ENCODE assay signal across 10 cellular contexts in the genomic region with DNA sequence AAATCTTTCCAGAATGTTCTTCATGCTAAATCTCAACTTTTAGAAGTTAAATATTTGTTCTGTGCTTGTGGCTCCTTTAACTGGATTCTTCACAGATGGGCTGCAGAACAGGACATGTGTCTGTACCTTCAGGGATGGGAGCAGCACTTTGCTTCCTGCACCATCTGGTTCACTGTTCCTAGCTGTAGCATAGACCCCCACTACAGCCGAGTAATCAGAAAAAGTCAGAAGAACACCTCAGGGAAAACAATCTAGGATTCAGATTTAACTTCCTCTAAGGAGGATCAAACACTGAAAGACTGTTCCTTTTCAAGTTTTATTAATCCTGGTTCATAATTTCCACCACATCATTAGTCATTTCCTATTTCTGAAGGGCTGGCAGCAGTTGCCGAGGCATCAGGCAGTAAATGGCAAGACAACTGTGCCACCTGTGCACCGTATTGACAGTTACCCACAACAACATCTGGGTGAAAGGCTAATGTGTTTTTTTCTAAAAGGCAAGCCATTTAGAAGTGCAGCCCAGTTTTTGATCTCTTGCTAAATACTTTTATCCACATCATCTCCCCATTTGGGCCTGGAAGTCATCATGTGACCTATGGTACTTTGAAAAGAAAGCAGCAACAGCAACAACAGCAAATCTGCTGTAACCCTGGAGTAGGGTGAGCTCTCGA.
DNase-seq lines count a peak whose midpoint lies in the region; TF ChIP-seq lines count a peak whose summit lies in the region.
"Had no signal": no experiment of that assay in that cellular context is flagged by ENCODE, and none has a peak within 500 bp of the region (broad histone marks: within the 10 kb centered on the region; RNA-seq: fewer than 3 reads in every experiment).

No MANE protein-coding gene starts in this region.

- H3K9me3 ChIP-seq in MM.1S (replicated peaks; ENCODE audit: insufficient read depth, low read length), result no peaks in the 10 kb centered on the region
- H3K9me3 ChIP-seq: right lobe of liver, thyroid gland had no signal

- H3K36me3 ChIP-seq in MM.1S (replicated peaks; ENCODE audit: insufficient read depth, low read length), result no peaks in the 10 kb centered on the region
- H3K36me3 ChIP-seq: right lobe of liver, thyroid gland had no signal

- TF ChIP-seq CTCF in MM.1S (IDR thresholded peaks at IDR 0.05; ENCODE audit: low read length), result no peak
- no peak for TF ChIP-seq CTCF in epithelial cell of esophagus (IDR thresholded peaks at IDR 0.05; ENCODE audit: insufficient read depth, low read depth, low read length, missing control alignments)
- no peak for TF ChIP-seq CTCF in dorsolateral prefrontal cortex (IDR thresholded peaks at IDR 0.05 in 54 of 56, conservative IDR thresholded peaks at IDR 0.05 in 2 of 56; ENCODE audit: low read depth in 1 of 56, partially characterized antibody in 56 of 56)

- H3K27me3 ChIP-seq in MM.1S (replicated peaks; ENCODE audit: insufficient read depth, low read length), result no peaks in the 10 kb centered on the region
- peaks cover 0 to 4% (median 0%) of the 10 kb centered on the region in 45 donors for H3K27me3 ChIP-seq in dorsolateral prefrontal cortex
- H3K27me3 ChIP-seq: right lobe of liver, thyroid gland had no signal

- no peaks in the 10 kb centered on the region for H3K9me2 ChIP-seq in MM.1S (replicated peaks; ENCODE audit: insufficient read depth, low read length)

- H4K20me1 ChIP-seq in MM.1S (ENCODE audit: insufficient read depth, low read length), result no peaks in the 10 kb centered on the region

- no peak overlapping the region for H3K9ac ChIP-seq in MM.1S (ENCODE audit: low read length)

- intact Hi-C loops in dorsolateral prefrontal cortex (cut with DNase I), result no loop called here

- H3K27ac ChIP-seq in MM.1S (ENCODE audit: low read length), result peak overlapping the region; percentile 60; the same call in 1 of the 2 replicates
- H3K27ac ChIP-seq in dorsolateral prefrontal cortex, result no peak overlapping the region
- H3K27ac ChIP-seq: right lobe of liver, thyroid gland had no signal

- no peak overlapping the region for H2AFZ ChIP-seq in MM.1S (ENCODE audit: low read length)

- no peak overlapping the region for H3K4me3 ChIP-seq in MM.1S (ENCODE audit: low read length)
- H3K4me3 ChIP-seq in epithelial cell of esophagus (ENCODE audit: low read length), result no peak overlapping the region
- no peak overlapping the region for H3K4me3 ChIP-seq in dorsolateral prefrontal cortex
- H3K4me3 ChIP-seq: right lobe of liver, thyroid gland had no signal

- H3K79me2 ChIP-seq in MM.1S (ENCODE audit: low read length), result no peaks in the 10 kb centered on the region

- H3K4me1 ChIP-seq in MM.1S (ENCODE audit: low read length), result peaks cover 14% of the 10 kb centered on the region

- H3K4me2 ChIP-seq in MM.1S (ENCODE audit: low read depth, low read length), result peak overlapping the region; percentile 27; the same call in 1 of the 2 replicates

- DNase-seq in NOMO-1 treated with DMSO at 0.1 percent for 48 hours (lab: John Stamatoyannopoulos, UW; ENCODE audit: unreplicated experiment) (peak; percentile 28), NOMO-1 treated with dmso at 0.1 percent for 144 hours (lab: John Stamatoyannopoulos, UW; ENCODE audit: unreplicated experiment) (no peak), MM.1S (peak; percentile 65), epithelial cell of esophagus (ENCODE audit: low read depth) (peak; percentile 68), renal cortical epithelial cell (ENCODE audit: low read depth) (peak; percentile 57), dorsolateral prefrontal cortex (no peak), medulla oblongata (ENCODE audit: extremely low spot score) (no peak)
- no peak for DNase-seq in stimulated activated CD4-positive, alpha-beta T cell treated with anti-CD3 and anti-CD28 coated beads, Interleukin-15, amount 100 ng/mL, for 24 hours
- DNase-seq: right lobe of liver, thyroid gland had no signal

- no peaks in the 10 kb centered on the region for H3F3A ChIP-seq in MM.1S (ENCODE audit: insufficient read depth, low read length)

Comparison
In these comparisons a context has a peak if more than half of its experiments do, and no peak if none do; other contexts are left out.
1. DNase-seq: peak in NOMO-1 treated with DMSO at 0.1 percent for 48 hours (single experiment), MM.1S (single experiment), epithelial cell of esophagus (single experiment) and renal cortical epithelial cell (single experiment); none in NOMO-1 treated with dmso at 0.1 percent for 144 hours (single experiment), dorsolateral prefrontal cortex (0 of 10), stimulated activated CD4-positive, alpha-beta T cell treated with anti-CD3 and anti-CD28 coated beads, Interleukin-15, amount 100 ng/mL, for 24 hours (single experiment) and medulla oblongata (single experiment).